9 cellular contexts compared by ENCODE assay signal in the genomic region with DNA sequence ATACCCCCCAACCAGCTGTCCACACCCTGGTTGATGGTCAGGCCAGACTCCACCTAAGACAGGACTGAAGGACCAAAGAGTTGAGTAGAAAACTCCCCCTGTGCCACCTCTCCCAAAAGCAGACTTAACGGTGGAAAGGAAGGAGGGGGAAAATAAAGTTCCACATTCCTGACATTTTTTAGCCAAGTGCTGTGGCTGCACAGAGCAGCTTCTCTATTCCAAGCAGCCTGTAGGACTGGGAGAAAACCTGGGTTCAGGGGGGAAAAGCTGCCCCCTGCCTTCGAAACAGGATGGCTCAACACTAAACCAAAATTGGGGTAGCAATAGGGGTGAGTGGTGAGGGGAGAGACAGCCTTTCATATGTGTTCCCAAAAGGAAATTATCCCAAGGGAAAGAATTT. TPM values are rescaled to one million over a fixed set of nuclear protein-coding genes. Genes with fewer than 3 reads are reported as not detected.
DNase-seq lines count a peak whose midpoint lies in the region; ATAC-seq and TF ChIP-seq lines count a peak whose summit lies in the region.
"Had no signal": no experiment of that assay in that cellular context is flagged by ENCODE, and none has a peak within 500 bp of the region (broad histone marks: within the 10 kb centered on the region; RNA-seq: fewer than 3 reads in every experiment).

No MANE protein-coding gene starts in this region.

- TF ChIP-seq CTCF in H9 (conservative IDR thresholded peaks at IDR 0.05) (no peak), WI38 (IDR thresholded peaks at IDR 0.05; ENCODE audit: low read depth, low read length) (no peak), stomach (IDR thresholded peaks at IDR 0.05) (no peak)

- H3K27ac ChIP-seq in H9 (ENCODE audit: insufficient read length, low read depth, low read length), result no peak overlapping the region
- peak overlapping the region in 4 of 5 donors; percentile 98 to 99 (median 99) for H3K27ac ChIP-seq in stomach

- peaks cover 2% of the 10 kb centered on the region for H4K20me1 ChIP-seq in H9 (ENCODE audit: control insufficient read depth, insufficient read depth, insufficient read length)

- no peak overlapping the region for H2BK120ac ChIP-seq in H9 (ENCODE audit: low read depth, low read length, poor library complexity, severe bottlenecking)

- peak overlapping the region; percentile 83 for H3K14ac ChIP-seq in H9 (ENCODE audit: insufficient read depth, low read length)

- no peak overlapping the region for H4K91ac ChIP-seq in H9 (ENCODE audit: insufficient read length, low read depth, low read length)

- H3K18ac ChIP-seq in H9 (ENCODE audit: insufficient read length, low read depth, low read length), result no peak overlapping the region

- no peak overlapping the region for H2BK20ac ChIP-seq in H9 (ENCODE audit: low read depth, low read length, poor library complexity, severe bottlenecking)

- no peaks in the 10 kb centered on the region for H3K27me3 ChIP-seq in H9 (ENCODE audit: insufficient read depth, low read length)
- no peaks in the 10 kb centered on the region for H3K27me3 ChIP-seq in stomach

- no peak overlapping the region for H3T11ph ChIP-seq in H9 (ENCODE audit: low read length)

- no peak overlapping the region for H2BK5ac ChIP-seq in H9 (ENCODE audit: insufficient read length, low read length)

- H2BK12ac ChIP-seq in H9 (ENCODE audit: insufficient read length, low read depth, low read length), result no peak overlapping the region

- peaks cover 8% of the 10 kb centered on the region for H3K79me1 ChIP-seq in H9 (ENCODE audit: insufficient read depth, low read depth, low read length, poor library complexity, severe bottlenecking)

- no peak overlapping the region for H3K9ac ChIP-seq in H9 (ENCODE audit: extremely low read depth, insufficient read length, low read length)

- H4K5ac ChIP-seq in H9 (ENCODE audit: insufficient read length, low read depth, low read length), result no peak overlapping the region

- H3K4me1 Mint-ChIP-seq in H9, result peaks cover 76% of the 10 kb centered on the region in 2 experiments
- H3K4me1 Mint-ChIP-seq in stimulated activated effector memory CD8-positive, alpha-beta T cell treated with anti-CD3 and anti-CD28 coated beads, Interleukin-12 subunit alpha, Interleukin-12 subunit beta, amount 100 ng/mL, for 72 hours, result peaks cover 54% of the 10 kb centered on the region

- H3K4ac ChIP-seq in H9 (ENCODE audit: low read depth, low read length), result no peak overlapping the region

- H3K4me2 ChIP-seq in H9 (ENCODE audit: insufficient read depth, insufficient read length, low read length), result peak overlapping the region; percentile 18

- no peak for ATAC-seq in stimulated activated effector memory CD8-positive, alpha-beta T cell treated with anti-CD3 and anti-CD28 coated beads, Interleukin-12 subunit alpha, Interleukin-12 subunit beta, amount 100 ng/mL, for 72 hours

- no peak overlapping the region for H2AK5ac ChIP-seq in H9 (ENCODE audit: insufficient read length, low read length)

- intact Hi-C loops in stomach (cut with DNase I; ENCODE audit: low total_unique reads), result loop anchor here (10.0 kb wide), 1 partner anchor 68 kb away; no protein-coding TSS in a partner anchor

- no peaks in the 10 kb centered on the region for H3K36me3 Mint-ChIP-seq in H9 (ENCODE audit: insufficient read depth in 1 of 3, low read depth in 3 of 3)
- no peaks in the 10 kb centered on the region for H3K36me3 Mint-ChIP-seq in stimulated activated effector memory CD8-positive, alpha-beta T cell treated with anti-CD3 and anti-CD28 coated beads, Interleukin-12 subunit alpha, Interleukin-12 subunit beta, amount 100 ng/mL, for 72 hours

- H4K8ac ChIP-seq in H9 (replicated peaks; ENCODE audit: insufficient read length, low read depth, low read length), result no peak overlapping the region

- H3K4me1 ChIP-seq in H9 (ENCODE audit: insufficient read depth, low read length) (peaks cover 24% of the 10 kb centered on the region), stomach (peaks cover 54 to 88% (median 73%) of the 10 kb centered on the region in 4 donors)

- peaks cover 12% of the 10 kb centered on the region for H3K23me2 ChIP-seq in H9 (ENCODE audit: insufficient read length, low read depth, low read length, poor library complexity, severe bottlenecking)

- H3K23ac ChIP-seq in H9 (ENCODE audit: insufficient read length, low read depth, low read length), result no peak overlapping the region

- peaks cover 12% of the 10 kb centered on the region; the same call in 1 of the 2 replicates for H3K79me2 ChIP-seq in H9 (ENCODE audit: insufficient read depth, low read length)

- H2BK15ac ChIP-seq in H9 (ENCODE audit: low read depth, low read length), result no peak overlapping the region

- H3K27me3 Mint-ChIP-seq in H9 (ENCODE audit: low read depth), result peaks cover 3% of the 10 kb centered on the region; the same call in 1 of the 2 replicates

- TF ChIP-seq EP300 in stomach (IDR thresholded peaks at IDR 0.05), result no peak

- no peak overlapping the region for H2AFZ ChIP-seq in H9 (ENCODE audit: low read length)

- DNase-seq in H9 (no peak), iPS-NIHi11 (ENCODE audit: low spot score) (peak; percentile 28), stomach (no peak), SHP77 treated with DMSO at 0.1 percent for 48 hours (lab: John Stamatoyannopoulos, UW) (no peak), NCI-H2029 (lab: John Stamatoyannopoulos, UW) (no peak)
- no peak for DNase-seq in stimulated activated effector memory CD8-positive, alpha-beta T cell treated with anti-CD3 and anti-CD28 coated beads, Interleukin-12 subunit alpha, Interleukin-12 subunit beta, amount 100 ng/mL, for 72 hours (ENCODE audit: low spot score in 2 of 2)
- no peak for DNase-seq in activated CD4-positive, alpha-beta T cell treated with anti-CD3 and anti-CD28 coated beads for 48 hours
- DNase-seq: NCI-H1105 treated with DMSO at 0.1 percent for 48 hours had no signal

- peak overlapping the region; percentile 30 to 44 (median 37); a peak in 4 of 7 replicates for H3K27ac Mint-ChIP-seq in H9
- H3K27ac Mint-ChIP-seq in stimulated activated effector memory CD8-positive, alpha-beta T cell treated with anti-CD3 and anti-CD28 coated beads, Interleukin-12 subunit alpha, Interleukin-12 subunit beta, amount 100 ng/mL, for 72 hours, result no peak overlapping the region

- no peaks in the 10 kb centered on the region for H3K36me3 ChIP-seq in stomach

- H3K9me3 Mint-ChIP-seq in H9, result no peaks in the 10 kb centered on the region; a peak in 1 of 5 replicates
- no peaks in the 10 kb centered on the region for H3K9me3 Mint-ChIP-seq in stimulated activated effector memory CD8-positive, alpha-beta T cell treated with anti-CD3 and anti-CD28 coated beads, Interleukin-12 subunit alpha, Interleukin-12 subunit beta, amount 100 ng/mL, for 72 hours

- peak overlapping the region in 1 of 2 experiments; percentile 50; a peak in 2 of 5 replicates for H3K4me3 Mint-ChIP-seq in H9
- no peak overlapping the region for H3K4me3 Mint-ChIP-seq in stimulated activated effector memory CD8-positive, alpha-beta T cell treated with anti-CD3 and anti-CD28 coated beads, Interleukin-12 subunit alpha, Interleukin-12 subunit beta, amount 100 ng/mL, for 72 hours

- WGBS in H9 (ENCODE audit: extremely low coverage, insufficient read length, low lambda C conversion rate), result no CpG with 5 or more reads among the region's 2 CpGs
- WGBS in stomach, 5 donors, result 33 to 53% (median 39%) methylated on average over 2 of the region's 2 CpGs

- TF ChIP-seq POLR2A in stomach (IDR thresholded peaks at IDR 0.05), result no peak

- H3K56ac ChIP-seq in H9 (ENCODE audit: insufficient read length, low read depth, low read length), result no peak overlapping the region

- H3K4me3 ChIP-seq in WI38 (ENCODE audit: low read depth, low read length), result peak overlapping the region; percentile 97
- H3K4me3 ChIP-seq in stomach, result peak overlapping the region in 2 of 4 donors; percentile 76 to 91

- no peaks in the 10 kb centered on the region for H3K9me3 ChIP-seq in H9 (ENCODE audit: control insufficient read depth, low read depth, low read length)
- no peaks in the 10 kb centered on the region for H3K9me3 ChIP-seq in stomach

RNA-seq across cellular contexts. Expression of a gene that starts 3.6 kb away (rescaled TPM):
- total RNA-seq in H9 (2021) (20.5 and 21.2 TPM in 2 replicates), stomach (10 to 100 TPM in 2 of 5 donors, 1 to 10 TPM in 3; 1.4 to 14.1 (median 6.4) TPM)
- 1 to 10 TPM; 2.1 to 2.7 (median 2.1) TPM for polyA plus RNA-seq in stomach
